ENCODE assay signal across 17 cellular contexts in genomic region chr7:133412942-133413341, GRCh38.
"Had no signal": no experiment of that assay in that cellular context is flagged by ENCODE, and none has a peak within 500 bp of the region (broad histone marks: within the 10 kb centered on the region; RNA-seq: fewer than 3 reads in every experiment).

No MANE protein-coding gene starts in this region.

- ATAC-seq: activated CD8-positive, alpha-beta T cell treated with anti-CD3 and anti-CD28 coated beads for 36 hours; activated T-cell treated with anti-CD3 and anti-CD28 coated beads, Interleukin-2, amount 50 U/mL, for 4 hours; stimulated activated naive B cell treated with anti-CD40 and anti-IgM and Interleukin-4, amounts not matched to agents 10 μg/mL and 1 μg/mL and 100 μg/mL, for 72 hours had no signal

- H3K27ac ChIP-seq: adrenal gland, coronary artery, esophagus muscularis mucosa, neural progenitor cell, ovary, tibial artery had no signal

- DNase-seq: activated B cell treated with CpG ODN at 0.5 μM for 24 hours; activated CD4-positive, alpha-beta T cell treated with anti-CD3 and anti-CD28 coated beads for 48 hours; activated CD8-positive, alpha-beta T cell treated with anti-CD3 and anti-CD28 coated beads for 36 hours; activated effector memory CD4-positive, alpha-beta T cell treated with Interleukin-2 at 50 U/mL for 16 hours; activated naive CD4-positive, alpha-beta T cell treated with anti-CD3 and anti-CD28 coated beads, Interleukin-2, amount 50 U/mL, for 16 hours; activated T-cell treated with anti-CD3 and anti-CD28 coated beads, Interleukin-2, amount 50 U/mL, for 4 hours; adrenal gland; caudate nucleus; effector CD4-positive, alpha-beta T cell; hippocampal formation; ovary; stimulated activated CD4-positive, alpha-beta T cell treated with anti-CD3 and anti-CD28 coated beads, Interleukin-2, amount 100 ng/mL, for 48 hours; stimulated activated naive B cell treated with anti-CD40 and anti-IgM and Interleukin-4, amounts not matched to agents 10 μg/mL and 1 μg/mL and 100 μg/mL, for 72 hours; tibial artery had no signal

- H3K36me3 ChIP-seq: adrenal gland, esophagus muscularis mucosa, neural progenitor cell, ovary, tibial artery had no signal

- H3K27me3 ChIP-seq: adrenal gland, esophagus muscularis mucosa, neural progenitor cell, ovary, tibial artery had no signal

- H3K4me3 ChIP-seq: adrenal gland, coronary artery, esophagus muscularis mucosa, neural progenitor cell, ovary, tibial artery had no signal

- H3K4me1 ChIP-seq: neural progenitor cell, tibial artery had no signal

- H3K9me3 ChIP-seq: adrenal gland, esophagus muscularis mucosa, ovary, tibial artery had no signal
